Comparison of ENCODE assay signal across 16 cellular contexts in genomic region chr2:231318436-231318835, GRCh38.
"Had no signal": no experiment of that assay in that cellular context is flagged by ENCODE, and none has a peak within 500 bp of the region (broad histone marks: within the 10 kb centered on the region; RNA-seq: fewer than 3 reads in every experiment).

No MANE protein-coding gene starts in this region.

- H3K79me2 ChIP-seq: parathyroid adenoma had no signal

- H3K36me3 ChIP-seq: colonic mucosa, uterus had no signal

- H3K9me3 ChIP-seq: colonic mucosa, esophagus muscularis mucosa, tibial artery, uterus had no signal

- ATAC-seq: activated CD4-positive, alpha-beta T cell treated with anti-CD3 and anti-CD28 coated beads for 36 hours; activated naive CD4-positive, alpha-beta T cell treated with anti-CD3 and anti-CD28 coated beads, Interleukin-2, amount 50 U/mL, for 72 hours; activated T-cell treated with anti-CD3 and anti-CD28 coated beads, Interleukin-2, amount 50 U/mL, for 4 hours; stimulated activated memory B cell treated with anti-CD40 and anti-IgM and Interleukin-4, amounts not matched to agents 10 μg/mL and 1 μg/mL and 100 μg/mL, for 72 hours had no signal

- H3K4me3 ChIP-seq: colonic mucosa, esophagus muscularis mucosa, neural progenitor cell, tibial artery, uterus had no signal

- H3K4me2 ChIP-seq: neural progenitor cell had no signal

- H3K27ac ChIP-seq: colonic mucosa, esophagus muscularis mucosa, neural progenitor cell, parathyroid adenoma, tibial artery, uterus, VCaP had no signal

- H3K9ac ChIP-seq: neural progenitor cell, parathyroid adenoma had no signal

- H3K4me1 ChIP-seq: colonic mucosa, neural progenitor cell, parathyroid adenoma, tibial artery, uterus had no signal

- H3K27me3 ChIP-seq: colonic mucosa, esophagus muscularis mucosa, neural progenitor cell, tibial artery, uterus had no signal

- DNase-seq: activated CD4-positive, alpha-beta memory T cell treated with anti-CD3 and anti-CD28 coated beads, Interleukin-2, amount 10 ng/mL, durations not matched to agents 7 days and 5 days; activated CD4-positive, alpha-beta T cell treated with anti-CD3 and anti-CD28 coated beads for 36 hours; activated gamma-delta T cell; activated T-cell treated with anti-CD3 and anti-CD28 coated beads, Interleukin-2, amount 50 U/mL, for 4 hours; central memory CD4-positive, alpha-beta T cell; colonic mucosa; hypothalamus; stimulated activated CD4-positive, alpha-beta T cell treated with anti-CD3 and anti-CD28 coated beads, Interleukin-2, amount 100 ng/mL, for 48 hours; tibial artery; uterus had no signal
